In the genomic region with DNA sequence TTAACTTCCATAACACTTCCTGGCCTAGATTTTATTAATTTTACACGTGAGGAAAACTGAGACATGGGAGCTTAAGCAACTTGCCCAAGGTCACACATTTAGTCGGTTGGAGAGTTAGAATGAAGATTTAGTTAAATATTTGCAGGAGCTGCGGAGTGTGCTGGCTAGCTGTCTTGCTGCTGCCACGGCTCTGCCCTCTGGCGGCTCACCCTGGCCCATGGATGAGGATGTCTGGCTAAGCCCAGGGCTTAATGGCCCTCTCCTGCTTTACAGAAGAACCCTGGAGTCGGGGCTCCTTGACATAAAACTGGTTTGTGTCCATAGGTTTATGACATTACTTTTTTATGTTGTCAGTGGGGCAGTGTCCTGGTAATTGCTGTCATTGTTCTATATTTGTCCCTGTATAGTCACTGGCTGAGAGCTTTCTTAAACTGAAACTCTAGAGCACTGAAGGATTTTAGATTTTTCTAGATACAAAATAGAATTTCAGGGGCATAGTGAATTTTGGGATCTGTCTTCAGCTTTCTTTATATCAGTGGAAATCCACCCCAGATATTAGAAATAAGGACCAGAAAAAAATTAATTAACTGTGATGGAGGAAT, we compare ENCODE assay signal across 8 cellular contexts.
DNase-seq lines count a peak whose midpoint lies in the region; ATAC-seq, FAIRE-seq and TF ChIP-seq lines count a peak whose summit lies in the region.

No MANE protein-coding gene starts in this region.

- no peak overlapping the region for H3K4me3 ChIP-seq in IMR-90 (ENCODE audit: insufficient read depth, low read depth, low read length)
- no peak overlapping the region for H3K4me3 ChIP-seq in astrocyte of the cerebellum (ENCODE audit: low read depth, low read length)
- no peak overlapping the region for H3K4me3 ChIP-seq in keratinocyte (ENCODE audit: control insufficient read depth in 2 of 3, extremely low read depth in 1 of 3, insufficient read depth in 2 of 3, low read depth in 1 of 3, low read length in 3 of 3)

- H3K4ac ChIP-seq in IMR-90 (ENCODE audit: low read depth, low read length) = no peak overlapping the region; the same call in 1 of the 2 replicates

- POLR2A ChIA-PET in IMR-90 (lab: Charles Lee; ENCODE audit: unreplicated experiment) = no interaction called here

- peak; percentile 75 for TF ChIP-seq RAD21 in IMR-90 (IDR thresholded peaks at IDR 0.05; ENCODE audit: low read length)

- no peak overlapping the region for H3K18ac ChIP-seq in IMR-90 (ENCODE audit: low read depth, low read length)

- peaks cover 2% of the 10 kb centered on the region for H3K27me3 Mint-ChIP-seq in type B pancreatic cell
- H3K27me3 Mint-ChIP-seq in activated T-helper 2 cell treated with anti-CD3 and anti-CD28 coated beads, Interferon-gamma antibody, Interleukin-2, Interleukin-4, amounts not matched to agents 10 μg/mL and 5 μg/mL and 100 μg/mL, durations not matched to agents 14 hours and 24 hours and 36 hours (ENCODE audit: low read depth) = no peaks in the 10 kb centered on the region

- TF ChIP-seq CTCF in AG09319 (IDR thresholded peaks at IDR 0.05; ENCODE audit: low read depth, low read length) (peak; percentile 93), IMR-90 (conservative IDR thresholded peaks at IDR 0.05; ENCODE audit: low read depth, low read length) (peak; percentile 64), astrocyte of the cerebellum (IDR thresholded peaks at IDR 0.05; ENCODE audit: low read depth, low read length, missing control alignments) (peak; percentile 87), keratinocyte (optimal IDR thresholded peaks at IDR 0.05 in 1 of 3, IDR thresholded peaks at IDR 0.05 in 1 of 3, conservative IDR thresholded peaks at IDR 0.05 in 1 of 3; ENCODE audit: extremely low read depth in 1 of 3, insufficient read depth in 2 of 3, low read length in 3 of 3) (peak; percentile 11 to 52 (median 32)), type B pancreatic cell (conservative IDR thresholded peaks at IDR 0.05) (peak; percentile 85)

- no peaks in the 10 kb centered on the region for H3K79me2 ChIP-seq in keratinocyte (ENCODE audit: control insufficient read depth, insufficient read depth, low read length)

- peak overlapping the region; percentile 30; the same call in 1 of the 2 replicates for H2BK120ac ChIP-seq in IMR-90 (ENCODE audit: low read depth, low read length)

- H3K79me1 ChIP-seq in IMR-90 (ENCODE audit: low read depth in 1 of 2, low read length in 2 of 2) = no peaks in the 10 kb centered on the region

- H3K9me1 ChIP-seq in IMR-90 (ENCODE audit: insufficient read depth, low read length) (no peaks in the 10 kb centered on the region), keratinocyte (ENCODE audit: control insufficient read depth, extremely low read depth, insufficient read depth, low read length) (no peaks in the 10 kb centered on the region)

- no peak for FAIRE-seq in keratinocyte (lab: Jason Lieb, UNC)

- H3K36me3 Mint-ChIP-seq in type B pancreatic cell = no peaks in the 10 kb centered on the region
- H3K36me3 Mint-ChIP-seq in activated T-helper 2 cell treated with anti-CD3 and anti-CD28 coated beads, Interferon-gamma antibody, Interleukin-2, Interleukin-4, amounts not matched to agents 10 μg/mL and 5 μg/mL and 100 μg/mL, durations not matched to agents 14 hours and 24 hours and 36 hours (ENCODE audit: low read depth) = no peaks in the 10 kb centered on the region

- H4K91ac ChIP-seq in IMR-90 (ENCODE audit: insufficient read depth, low read depth, low read length) = no peak overlapping the region

- no peak overlapping the region for H2BK15ac ChIP-seq in IMR-90 (ENCODE audit: low read depth, low read length)

- dilution Hi-C loops in IMR-90 (cut with HindIII; ENCODE audit: low sequenced_read_pairs, unreplicated experiment) (no loop called here), keratinocyte (cut with MboI; ENCODE audit: extremely low pct_ligation_motif_present, low sequenced_read_pairs) (no loop called here)

- H3K36me3 ChIP-seq in IMR-90 (ENCODE audit: control insufficient read depth, insufficient read depth, low read length) = no peaks in the 10 kb centered on the region
- H3K36me3 ChIP-seq in keratinocyte (ENCODE audit: control insufficient read depth in 2 of 2, extremely low read depth in 1 of 2, insufficient read depth in 2 of 2, low read length in 2 of 2) = no peaks in the 10 kb centered on the region

- H4K20me1 ChIP-seq in IMR-90 (ENCODE audit: insufficient read depth, low read length) = no peaks in the 10 kb centered on the region
- no peaks in the 10 kb centered on the region for H4K20me1 ChIP-seq in keratinocyte (ENCODE audit: control insufficient read depth, extremely low read depth, insufficient read depth, low read length)

- no peak overlapping the region; the same call in 1 of the 2 replicates for H2AK5ac ChIP-seq in IMR-90 (ENCODE audit: low read depth, low read length)

- no peak overlapping the region for H2BK5ac ChIP-seq in IMR-90 (ENCODE audit: low read depth, low read length, poor library complexity, severe bottlenecking)

- H4K5ac ChIP-seq in IMR-90 (ENCODE audit: low read depth, low read length) = no peak overlapping the region; the same call in 1 of the 2 replicates

- peak overlapping the region; percentile 39; the same call in 1 of the 2 replicates for H3K23ac ChIP-seq in IMR-90 (ENCODE audit: low read depth, low read length)

- peaks cover 30% of the 10 kb centered on the region for H3K4me1 Mint-ChIP-seq in type B pancreatic cell (ENCODE audit: unreplicated experiment)
- H3K4me1 Mint-ChIP-seq in activated T-helper 2 cell treated with anti-CD3 and anti-CD28 coated beads, Interferon-gamma antibody, Interleukin-2, Interleukin-4, amounts not matched to agents 10 μg/mL and 5 μg/mL and 100 μg/mL, durations not matched to agents 14 hours and 24 hours and 36 hours (ENCODE audit: low read depth) = no peaks in the 10 kb centered on the region

- BruUV-seq in IMR-90 (replicated peaks; lab: Mats Ljungman, UMichigan) = no TSS peak

- H3K27me3 ChIP-seq in IMR-90 (ENCODE audit: control insufficient read depth, insufficient read depth, low read length) (no peaks in the 10 kb centered on the region), keratinocyte (ENCODE audit: control insufficient read depth, extremely low read depth, insufficient read depth, low read length) (peaks cover 4% of the 10 kb centered on the region)

- in situ Hi-C loops in IMR-90 (cut with MboI; ENCODE audit: low sequenced_read_pairs) = no loop called here
- in situ Hi-C loops in astrocyte of the cerebellum (cut with HindIII; ENCODE audit: low sequenced_read_pairs) = no loop called here

- peak overlapping the region; percentile 7; the same call in 1 of the 2 replicates for H3K4me2 ChIP-seq in IMR-90 (ENCODE audit: low read depth, low read length)
- H3K4me2 ChIP-seq in keratinocyte (ENCODE audit: control insufficient read depth, extremely low read depth, insufficient read depth, low read depth, low read length) = no peak overlapping the region

- peak; percentile 89 for ATAC-seq in IMR-90 (ENCODE audit: low read depth)

- H2AK9ac ChIP-seq in IMR-90 (replicated peaks; ENCODE audit: low read depth, low read length, poor library complexity) = no peak overlapping the region

- H3K27ac ChIP-seq in IMR-90 (ENCODE audit: insufficient read depth, low read length) (no peak overlapping the region), keratinocyte (ENCODE audit: control insufficient read depth, insufficient read depth, low read length) (no peak overlapping the region)

- 20% methylated on average over 1 of the region's 6 CpGs; no CpG with 5 or more reads in 1 of the 2 experiments for WGBS in IMR-90 (ENCODE audit: extremely low coverage in 2 of 2, insufficient read length in 1 of 2), 2 experiments

- H3K9me3 ChIP-seq in IMR-90 (ENCODE audit: control insufficient read depth, insufficient read depth, low read length) (no peaks in the 10 kb centered on the region), keratinocyte (ENCODE audit: control insufficient read depth, low read depth, low read length) (no peaks in the 10 kb centered on the region)

- H3K9ac ChIP-seq in IMR-90 (ENCODE audit: low read depth, low read length) (no peak overlapping the region), keratinocyte (ENCODE audit: control insufficient read depth, extremely low read depth, insufficient read depth, low read length) (no peak overlapping the region)

- peak overlapping the region; percentile 51; the same call in 1 of the 2 replicates for H2BK20ac ChIP-seq in IMR-90 (ENCODE audit: low read depth, low read length)

- CTCF ChIA-PET in IMR-90 (lab: Yijun Ruan, JAX) = interaction anchor here (0.6 to 1.3 kb wide), 13 partner anchors 10 to 1560 kb away, joined by 3 to 5 read pairs (median 4); no protein-coding TSS in a partner anchor

- H3K9me3 Mint-ChIP-seq in type B pancreatic cell = peaks cover 9% of the 10 kb centered on the region
- no peaks in the 10 kb centered on the region for H3K9me3 Mint-ChIP-seq in activated T-helper 2 cell treated with anti-CD3 and anti-CD28 coated beads, Interferon-gamma antibody, Interleukin-2, Interleukin-4, amounts not matched to agents 10 μg/mL and 5 μg/mL and 100 μg/mL, durations not matched to agents 14 hours and 24 hours and 36 hours

- intact Hi-C loops in IMR-90 (cut with micrococcal nuclease) = loop anchor here (1.0 kb wide), 2 partner anchors 89 to 201 kb away; partner anchors contain the start of gene WLS
- intact Hi-C loops in activated T-helper 2 cell treated with anti-CD3 and anti-CD28 coated beads, Interferon-gamma antibody, Interleukin-2, Interleukin-4, amounts not matched to agents 10 μg/mL and 5 μg/mL and 100 μg/mL, durations not matched to agents 14 hours and 24 hours and 36 hours (cut with micrococcal nuclease) = no loop called here

- DNase-seq in AG09319 (ENCODE audit: extremely low read depth, low read depth) (peak; percentile 42), IMR-90 (peak; percentile 61), astrocyte of the cerebellum (ENCODE audit: low read depth) (peak; percentile 33), keratinocyte (ENCODE audit: low read depth, low spot score) (no peak), type B pancreatic cell (ENCODE audit: extremely low spot score, unreplicated experiment) (no peak), NOMO-1 (lab: John Stamatoyannopoulos, UW; ENCODE audit: unreplicated experiment in 2 of 2) (no peak)
- DNase-seq in activated naive CD4-positive, alpha-beta T cell (lab: John Stamatoyannopoulos, UW) = no peak
- DNase-seq in activated T-helper 2 cell treated with anti-CD3 and anti-CD28 coated beads, Interferon-gamma antibody, Interleukin-2, Interleukin-4, amounts not matched to agents 10 μg/mL and 5 μg/mL and 100 μg/mL, durations not matched to agents 14 hours and 24 hours and 36 hours (ENCODE audit: low spot score) = no peak

- H3K4me1 ChIP-seq in IMR-90 (ENCODE audit: control insufficient read depth, insufficient read depth, low read length) (peaks cover 19% of the 10 kb centered on the region), keratinocyte (ENCODE audit: control insufficient read depth, extremely low read depth, insufficient read depth, low read length) (no peaks in the 10 kb centered on the region)

- peak overlapping the region; percentile 9 for H2AFZ ChIP-seq in IMR-90 (replicated peaks; ENCODE audit: low read length, poor library complexity)
- H2AFZ ChIP-seq in keratinocyte (ENCODE audit: control insufficient read depth, low read length) = no peak overlapping the region

- TF ChIP-seq POLR2A in IMR-90 (IDR thresholded peaks at IDR 0.05; ENCODE audit: low read depth, low read length) = no peak

- peak overlapping the region; percentile 3 for H3K4me3 Mint-ChIP-seq in type B pancreatic cell
- no peak overlapping the region for H3K4me3 Mint-ChIP-seq in activated T-helper 2 cell treated with anti-CD3 and anti-CD28 coated beads, Interferon-gamma antibody, Interleukin-2, Interleukin-4, amounts not matched to agents 10 μg/mL and 5 μg/mL and 100 μg/mL, durations not matched to agents 14 hours and 24 hours and 36 hours (ENCODE audit: low read depth)

- no peak overlapping the region for H3K56ac ChIP-seq in IMR-90 (ENCODE audit: extremely low read depth, insufficient read depth, low read length)

- no peak overlapping the region for H3K14ac ChIP-seq in IMR-90 (replicated peaks; ENCODE audit: low read depth, low read length)

- H3K27ac Mint-ChIP-seq in type B pancreatic cell = peak overlapping the region; percentile 7
- no peak overlapping the region for H3K27ac Mint-ChIP-seq in activated T-helper 2 cell treated with anti-CD3 and anti-CD28 coated beads, Interferon-gamma antibody, Interleukin-2, Interleukin-4, amounts not matched to agents 10 μg/mL and 5 μg/mL and 100 μg/mL, durations not matched to agents 14 hours and 24 hours and 36 hours

- H4K8ac ChIP-seq in IMR-90 (ENCODE audit: low read depth in 2 of 2, low read length in 2 of 2) = no peak overlapping the region

Comparison
In these comparisons a context has a peak if more than half of its experiments do, and no peak if none do; other contexts are left out.
1. DNase-seq: peak in AG09319 (single experiment), IMR-90 (single experiment) and astrocyte of the cerebellum (single experiment); none in keratinocyte (single experiment), type B pancreatic cell (single experiment), activated naive CD4-positive, alpha-beta T cell (0 of 4), activated T-helper 2 cell treated with anti-CD3 and anti-CD28 coated beads, Interferon-gamma antibody, Interleukin-2, Interleukin-4, amounts not matched to agents 10 μg/mL and 5 μg/mL and 100 μg/mL, durations not matched to agents 14 hours and 24 hours and 36 hours (single experiment) and NOMO-1 (0 of 2).
2. CTCF ChIP-seq: peak in every context shown above with its lines; median percentile 93 in AG09319; 87 in astrocyte of the cerebellum; 85 in type B pancreatic cell; 64 in IMR-90; 32 in keratinocyte.